Comparison of ENCODE assay signal across 10 cellular contexts in genomic region chr18:43279015-43279758, GRCh38. TPM values are rescaled to one million over a fixed set of nuclear protein-coding genes. Genes with fewer than 3 reads are reported as not detected.
A peak's percentile ranks its signal among the peaks of the same experiment; 100 is the strongest.
DNase-seq lines count a peak whose midpoint lies in the region; ATAC-seq and TF ChIP-seq lines count a peak whose summit lies in the region.
"Had no signal": no experiment of that assay in that cellular context is flagged by ENCODE, and none has a peak within 500 bp of the region (broad histone marks: within the 10 kb centered on the region; RNA-seq: fewer than 3 reads in every experiment).

No MANE protein-coding gene starts in this region.

- H3F3A ChIP-seq in neural cell (ENCODE audit: insufficient read depth, low read length, poor library complexity, severe bottlenecking), result no peaks in the 10 kb centered on the region

- no peaks in the 10 kb centered on the region for H3K36me3 Mint-ChIP-seq in activated T-cell treated with anti-CD3 and anti-CD28 coated beads, Interleukin-2, amount 50 U/mL, for 24 hours (ENCODE audit: low read depth)

- H3K9me3 Mint-ChIP-seq in activated T-cell treated with anti-CD3 and anti-CD28 coated beads, Interleukin-2, amount 50 U/mL, for 24 hours, result no peaks in the 10 kb centered on the region

- DNase-seq in NCI-H1092 treated with DMSO at 0.1 percent for 48 hours (lab: John Stamatoyannopoulos, UW) (peak; percentile 91), SK-N-MC (ENCODE audit: low read depth, low spot score) (peak; percentile 50), HK-2 (ENCODE audit: unreplicated experiment) (no peak), GM19238 (ENCODE audit: insufficient read length, low spot score) (no peak)
- DNase-seq in activated T-cell treated with anti-CD3 and anti-CD28 coated beads, Interleukin-2, amount 50 U/mL, for 24 hours, result no peak
- DNase-seq: tibial artery had no signal

- no peak overlapping the region for H3K4me3 Mint-ChIP-seq in activated T-cell treated with anti-CD3 and anti-CD28 coated beads, Interleukin-2, amount 50 U/mL, for 24 hours

- TF ChIP-seq CTCF in neural cell (IDR thresholded peaks at IDR 0.05; ENCODE audit: poor library complexity, severe bottlenecking), result peak; percentile 14

- no peak overlapping the region for H3K27ac Mint-ChIP-seq in activated T-cell treated with anti-CD3 and anti-CD28 coated beads, Interleukin-2, amount 50 U/mL, for 24 hours

- H3K79me2 ChIP-seq in neural cell (replicated peaks; ENCODE audit: insufficient read depth, low read length), result peaks cover 14% of the 10 kb centered on the region

- H4K20me1 ChIP-seq in neural cell (ENCODE audit: insufficient read depth), result no peaks in the 10 kb centered on the region

- no peak for TF ChIP-seq EP300 in neural cell (conservative IDR thresholded peaks at IDR 0.05; ENCODE audit: poor library complexity, severe bottlenecking)

- no peaks in the 10 kb centered on the region for H3K36me3 ChIP-seq in SK-N-MC (ENCODE audit: insufficient read depth, low read length)
- no peaks in the 10 kb centered on the region for H3K36me3 ChIP-seq in neural cell (ENCODE audit: insufficient read depth, low read length)
- H3K36me3 ChIP-seq: tibial artery had no signal

- peak overlapping the region; percentile 9 for H3K4me2 ChIP-seq in neural cell (ENCODE audit: low read length)

- H3K4me3 ChIP-seq in SK-N-MC, result no peak overlapping the region
- peak overlapping the region; percentile 65 for H3K4me3 ChIP-seq in neural cell (ENCODE audit: low read length)
- H3K4me3 ChIP-seq: tibial artery had no signal

- H3K27me3 Mint-ChIP-seq in activated T-cell treated with anti-CD3 and anti-CD28 coated beads, Interleukin-2, amount 50 U/mL, for 24 hours, result peaks cover 5% of the 10 kb centered on the region

- peak; percentile 69 for ATAC-seq in GM19035 (IDR thresholded peaks at IDR 0.05; ENCODE audit: unreplicated experiment)
- no peak for ATAC-seq in GM19328 (IDR thresholded peaks at IDR 0.05; ENCODE audit: unreplicated experiment)
- ATAC-seq: HCT116 had no signal

- no peaks in the 10 kb centered on the region for H3K4me1 Mint-ChIP-seq in activated T-cell treated with anti-CD3 and anti-CD28 coated beads, Interleukin-2, amount 50 U/mL, for 24 hours (ENCODE audit: low read depth)

- no peak overlapping the region for H3K9ac ChIP-seq in SK-N-MC (ENCODE audit: insufficient read length)
- H3K9ac ChIP-seq in neural cell (ENCODE audit: low read length), result peak overlapping the region; percentile 1

- no peaks in the 10 kb centered on the region for H3K27me3 ChIP-seq in neural cell (ENCODE audit: insufficient read depth, low read depth, low read length)
- H3K27me3 ChIP-seq: tibial artery had no signal

- H3K9me3 ChIP-seq in SK-N-MC (ENCODE audit: low read depth, low read length) (no peaks in the 10 kb centered on the region), neural cell (ENCODE audit: low read length) (no peaks in the 10 kb centered on the region)
- H3K9me3 ChIP-seq: tibial artery had no signal

- H3K27ac ChIP-seq in SK-N-MC (no peak overlapping the region), neural cell (ENCODE audit: low read length) (no peak overlapping the region)
- H3K27ac ChIP-seq: tibial artery had no signal

- TF ChIP-seq RAD21 in neural cell (conservative IDR thresholded peaks at IDR 0.05), result no peak

- no peak overlapping the region for H2AFZ ChIP-seq in neural cell (ENCODE audit: low read depth, low read length)

- H3K9me2 ChIP-seq in neural cell (ENCODE audit: insufficient read depth, low read length), result no peaks in the 10 kb centered on the region

TF ChIP-seq in neural cell, 6 proteins besides CTCF, POLR2A, EP300 and RAD21:
- no peak for TF ChIP-seq REST (IDR thresholded peaks at IDR 0.05; ENCODE audit: borderline replicate concordance)
- no peak for TF ChIP-seq POLR2AphosphoS5 (IDR thresholded peaks at IDR 0.05)
- TF ChIP-seq TAF1 (IDR thresholded peaks at IDR 0.05; ENCODE audit: low read depth), result no peak
- TF ChIP-seq SMC3 (conservative IDR thresholded peaks at IDR 0.05; ENCODE audit: poor library complexity), result no peak
- no peak for TF ChIP-seq EZH2 (IDR thresholded peaks at IDR 0.05; ENCODE audit: borderline replicate concordance, insufficient read depth, low read length, poor library complexity, severe bottlenecking)
- TF ChIP-seq MXI1 (conservative IDR thresholded peaks at IDR 0.05; ENCODE audit: poor library complexity, severe bottlenecking), result no peak

RNA-seq across cellular contexts. Expression of gene SYT4, which starts 1.9 kb away (rescaled TPM):
- polyA plus RNA-seq in neural cell, result 145 and 167 TPM in 2 replicates
- polyA minus RNA-seq in neural cell, result 252 and 263 TPM in 2 replicates

Comparison
In these comparisons a context has a peak if more than half of its experiments do, and no peak if none do; other contexts are left out.
1. DNase-seq: peak in NCI-H1092 treated with DMSO at 0.1 percent for 48 hours (single experiment) and SK-N-MC (single experiment); none in HK-2 (single experiment), activated T-cell treated with anti-CD3 and anti-CD28 coated beads, Interleukin-2, amount 50 U/mL, for 24 hours (single experiment) and GM19238 (single experiment).